ENCODE assay signal across 8 cellular contexts in the genomic region with DNA sequence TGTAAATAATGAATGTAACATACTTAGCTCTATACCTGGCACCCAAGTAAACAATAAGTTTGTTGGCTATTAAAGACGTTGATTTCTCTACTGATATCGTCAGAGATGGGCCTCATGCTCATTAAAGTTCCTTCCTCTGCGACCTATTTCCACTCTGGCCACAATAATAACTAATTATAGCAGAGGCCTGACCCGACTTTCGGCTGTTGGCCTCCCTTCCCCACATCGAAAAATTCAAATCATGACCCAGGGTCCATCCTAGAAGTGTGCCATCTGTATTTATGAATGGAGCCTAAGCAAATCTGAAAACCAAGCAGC. TPM values are rescaled to one million over a fixed set of nuclear protein-coding genes. Genes with fewer than 3 reads are reported as not detected.
DNase-seq lines count a peak whose midpoint lies in the region; ATAC-seq, FAIRE-seq and TF ChIP-seq lines count a peak whose summit lies in the region.

No MANE protein-coding gene starts in this region.

- intact Hi-C loops in activated B cell treated with CpG ODN at 0.5 μM for 24 hours (cut with micrococcal nuclease) (loop anchor here (1.0 to 5.0 kb wide), 9 partner anchors 41 to 1367 kb away; partner anchors contain the start of genes ALKBH2, CORO1C, FICD and ISCU), left ventricle myocardium superior (cut with micrococcal nuclease) (no loop called here)

- H3K27ac ChIP-seq in small intestine (ENCODE audit: low read depth in 1 of 2, low read length in 1 of 2) = peak overlapping the region; percentile 85 to 90

- H3K4me3 Mint-ChIP-seq in activated B cell treated with CpG ODN at 0.5 μM for 24 hours = peak overlapping the region; percentile 85

- DNase-seq in H7 = no peak
- no peak for DNase-seq in activated B cell treated with CpG ODN at 0.5 μM for 24 hours
- no peak for DNase-seq in left ventricle myocardium superior
- no peak for DNase-seq in small intestine
- no peak for DNase-seq in germinal center (ENCODE audit: low spot score)
- DNase-seq in RPMI8226 = no peak
- no peak for DNase-seq in HuH-7.5 (ENCODE audit: low spot score)
- DNase-seq in AG20443 (ENCODE audit: low spot score) = no peak

- H3K27me3 ChIP-seq in H7 (ENCODE audit: control insufficient read depth, insufficient read depth, low read length) (no peaks in the 10 kb centered on the region), small intestine (ENCODE audit: control insufficient read depth in 2 of 2, insufficient read depth in 2 of 2, low read length in 2 of 2) (no peaks in the 10 kb centered on the region)

- H3K4me1 Mint-ChIP-seq in activated B cell treated with CpG ODN at 0.5 μM for 24 hours = peaks cover 22% of the 10 kb centered on the region

- CTCF ChIA-PET in activated B cell treated with CpG ODN at 0.5 μM for 24 hours (lab: Charles Lee) = no interaction called here

- H3K27ac Mint-ChIP-seq in activated B cell treated with CpG ODN at 0.5 μM for 24 hours = peak overlapping the region; percentile 86

- H3K36me3 ChIP-seq in H7 (replicated peaks; ENCODE audit: control insufficient read depth, insufficient read depth, low read length) = no peaks in the 10 kb centered on the region
- no peaks in the 10 kb centered on the region for H3K36me3 ChIP-seq in small intestine (ENCODE audit: control insufficient read depth in 2 of 2, insufficient read depth in 2 of 2, low read length in 2 of 2)

- H3K9me3 Mint-ChIP-seq in activated B cell treated with CpG ODN at 0.5 μM for 24 hours = no peaks in the 10 kb centered on the region

- WGBS in small intestine, 3 donors = 4 to 14% (median 7%) methylated on average over 6 of the region's 6 CpGs

- no peaks in the 10 kb centered on the region for H3K27me3 Mint-ChIP-seq in activated B cell treated with CpG ODN at 0.5 μM for 24 hours

- H3K9me3 ChIP-seq in small intestine (ENCODE audit: control insufficient read depth, low read depth) = no peaks in the 10 kb centered on the region

- POLR2A ChIA-PET in activated B cell treated with CpG ODN at 0.5 μM for 24 hours (lab: Charles Lee) = interaction anchor here (0.6 to 1.8 kb wide), 4 partner anchors 41 to 416 kb away, joined by 3 to 8 read pairs (median 4); partner anchors contain the start of gene ALKBH2

- peaks cover 8% of the 10 kb centered on the region for H3K36me3 Mint-ChIP-seq in activated B cell treated with CpG ODN at 0.5 μM for 24 hours (ENCODE audit: low read depth)

- H3K4me3 ChIP-seq in H7 (ENCODE audit: insufficient read depth, low read depth, low read length) = peak overlapping the region; percentile 80
- peak overlapping the region; percentile 92 to 93 for H3K4me3 ChIP-seq in small intestine (ENCODE audit: low read depth in 1 of 2, low read length in 2 of 2)

- ATAC-seq in activated B cell treated with CpG ODN at 0.5 μM for 24 hours (ENCODE audit: low read depth) (no peak), left ventricle myocardium superior (peak; percentile 32)

- FAIRE-seq in small intestine (lab: Jason Lieb, UNC) = no peak

- no peak for TF ChIP-seq CTCF in activated B cell treated with CpG ODN at 0.5 μM for 24 hours (IDR thresholded peaks at IDR 0.05)

- H3K4me1 ChIP-seq in small intestine (ENCODE audit: control insufficient read depth in 2 of 2, insufficient read depth in 1 of 2, low read depth in 1 of 2, low read length in 1 of 2) = no peaks in the 10 kb centered on the region

RNA-seq across cellular contexts. Expression of gene USP30, which starts 0.3 kb away (rescaled TPM):
- total RNA-seq in H7 (2014; rRNA removed; shearing (Covaris generic)) = 8.7 and 12.5 TPM in 2 replicates
- total RNA-seq in activated B cell treated with CpG ODN at 0.5 μM for 24 hours = 17.4 and 17.7 TPM in 2 replicates
- 13.6 TPM for total RNA-seq in left ventricle myocardium superior
- 1 to 10 TPM; 4.9 to 9.7 (median 7.8) TPM for polyA plus RNA-seq in small intestine

RNA-seq across cellular contexts. Expression of gene SVOP, which starts 31.2 kb away (rescaled TPM):
- under 0.01 and 0.03 TPM in 2 replicates for total RNA-seq in H7 (2014; rRNA removed; shearing (Covaris generic))
- total RNA-seq in activated B cell treated with CpG ODN at 0.5 μM for 24 hours (not detected in 2 replicates), left ventricle myocardium superior (1.9 TPM)
- polyA plus RNA-seq in small intestine = under 1 TPM in 1 of 3 donors, not detected in 2; 0.94 TPM

RNA-seq across cellular contexts. Expression of gene ALKBH2, which starts 41.2 kb away (rescaled TPM):
- 29.6 and 40.1 TPM in 2 replicates for total RNA-seq in H7 (2014; rRNA removed; shearing (Covaris generic))
- total RNA-seq in activated B cell treated with CpG ODN at 0.5 μM for 24 hours (21.3 and 24.1 TPM in 2 replicates), left ventricle myocardium superior (6.6 TPM)
- polyA plus RNA-seq in small intestine = 10 to 100 TPM in 1 of 3 donors, 1 to 10 TPM in 2; 4.2 to 17.8 (median 4.9) TPM

RNA-seq across cellular contexts. Expression of gene UNG, which starts 45.3 kb away (rescaled TPM):
- total RNA-seq in H7 (2014; rRNA removed; shearing (Covaris generic)) = 116 and 127 TPM in 2 replicates
- 13.2 and 13.3 TPM in 2 replicates for total RNA-seq in activated B cell treated with CpG ODN at 0.5 μM for 24 hours
- 25.9 TPM for total RNA-seq in left ventricle myocardium superior
- 10 to 100 TPM; 11.9 to 38.7 (median 14.8) TPM for polyA plus RNA-seq in small intestine
